In the genomic region with DNA sequence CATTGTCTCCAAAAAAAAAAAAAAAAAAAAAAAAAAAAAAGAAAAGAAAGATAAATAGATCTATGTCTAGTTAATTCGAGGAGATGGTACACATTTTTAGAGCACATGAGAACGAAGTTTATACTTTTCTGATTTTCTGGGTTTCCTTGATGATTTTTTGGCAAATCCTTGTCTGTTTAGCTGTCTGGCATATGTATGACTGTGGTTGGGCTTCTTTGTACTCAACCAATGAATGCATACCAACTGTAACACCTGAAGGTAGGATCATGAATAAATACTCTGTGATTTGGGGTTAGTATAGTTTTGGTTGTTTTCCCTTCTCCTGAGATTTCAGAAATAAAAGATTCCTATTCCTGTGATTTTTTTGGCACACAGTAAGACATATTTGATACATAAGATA, we compare ENCODE assay signal across 26 cellular contexts.
DNase-seq lines count a peak whose midpoint lies in the region; ATAC-seq and TF ChIP-seq lines count a peak whose summit lies in the region.
"Had no signal": no experiment of that assay in that cellular context is flagged by ENCODE, and none has a peak within 500 bp of the region (broad histone marks: within the 10 kb centered on the region; RNA-seq: fewer than 3 reads in every experiment).

No MANE protein-coding gene starts in this region.

- TF ChIP-seq CTCF in Panc1 (IDR thresholded peaks at IDR 0.05) (no peak), fibroblast of lung (conservative IDR thresholded peaks at IDR 0.05 in 1 of 2, IDR thresholded peaks at IDR 0.05 in 1 of 2; ENCODE audit: low read depth in 1 of 2, low read length in 2 of 2) (no peak), progenitor cell of endocrine pancreas (IDR thresholded peaks at IDR 0.05; ENCODE audit: unreplicated experiment) (no peak)

- POLR2A ChIA-PET in Panc1 (lab: Charles Lee) = no interaction called here

- H3K27ac ChIP-seq in Panc1 (ENCODE audit: low read length) (peak overlapping the region; percentile 99), fibroblast of lung (ENCODE audit: insufficient read depth, low read length) (no peak overlapping the region)
- H3K27ac ChIP-seq: 22Rv1, prostate gland, upper lobe of right lung had no signal

- H3K9ac ChIP-seq in fibroblast of lung (ENCODE audit: insufficient read depth, low read length) = no peak overlapping the region

- H3K4me3 ChIP-seq in Panc1 (ENCODE audit: low read depth in 2 of 2, low read length in 2 of 2) (no peak overlapping the region), fibroblast of lung (replicated peaks in 1 of 4; ENCODE audit: control extremely low read depth in 1 of 4, insufficient read depth in 1 of 4, low read depth in 3 of 4, low read length in 4 of 4) (no peak overlapping the region)
- H3K4me3 ChIP-seq: MG63, prostate gland, upper lobe of right lung had no signal

- intact Hi-C loops in Panc1 (cut with micrococcal nuclease; ENCODE audit: unreplicated experiment) = no loop called here

- H3K36me3 ChIP-seq in Panc1 (ENCODE audit: control insufficient read depth, insufficient read depth, low read length) (no peaks in the 10 kb centered on the region), fibroblast of lung (ENCODE audit: control insufficient read depth, insufficient read depth, low read length) (no peaks in the 10 kb centered on the region)
- H3K36me3 ChIP-seq: MG63, prostate gland, upper lobe of right lung had no signal

- ATAC-seq in Panc1 (no peak), GM21576 (IDR thresholded peaks at IDR 0.05; ENCODE audit: unreplicated experiment) (no peak)
- ATAC-seq: naive thymus-derived CD8-positive, alpha-beta T cell; upper lobe of right lung had no signal

- in situ Hi-C loops in Panc1 (cut with HindIII; ENCODE audit: low pct_unique_long_range_greater_than_20kb, low sequenced_read_pairs) = no loop called here

- peaks cover 56% of the 10 kb centered on the region for H3K79me2 ChIP-seq in fibroblast of lung (ENCODE audit: control insufficient read depth, insufficient read depth, low read length)

- H3K9me3 ChIP-seq in Panc1 (ENCODE audit: control insufficient read depth, insufficient read depth, low read depth, low read length) (no peaks in the 10 kb centered on the region; the same call in 1 of the 2 replicates), fibroblast of lung (ENCODE audit: control insufficient read depth, insufficient read depth, low read depth, low read length) (no peaks in the 10 kb centered on the region)
- H3K9me3 ChIP-seq: MG63, prostate gland, upper lobe of right lung had no signal

- peaks cover 6% of the 10 kb centered on the region for H3K36me3 Mint-ChIP-seq in progenitor cell of endocrine pancreas (ENCODE audit: insufficient read depth)

- DNase-seq in DMS53 (lab: John Stamatoyannopoulos, UW) (peak; percentile 7), DMS53 treated with DMSO at 0.1 percent for 48 hours (lab: John Stamatoyannopoulos, UW; ENCODE audit: unreplicated experiment) (no peak), Panc1 (ENCODE audit: low read depth, low spot score) (no peak), fibroblast of lung (ENCODE audit: low read depth in 2 of 2) (peak; percentile 65 to 75), progenitor cell of endocrine pancreas (ENCODE audit: low spot score, unreplicated experiment) (no peak), NCI-H2081 treated with DMSO at 0.1 percent for 48 hours (lab: John Stamatoyannopoulos, UW) (no peak)
- DNase-seq in activated CD4-positive, alpha-beta T cell treated with anti-CD3 and anti-CD28 coated beads, Interleukin-2, amount 50 U/mL, for 1 hour = no peak
- DNase-seq: activated CD4-positive, alpha-beta T cell treated with anti-CD3 and anti-CD28 coated beads, Interleukin-2, amount 10 ng/mL, durations not matched to agents 7 days and 5 days; activated naive CD4-positive, alpha-beta T cell; aorta; cerebellar nuclear complex; effector memory CD4-positive, alpha-beta T cell; H7; hypothalamus; kidney; MG63; naive thymus-derived CD8-positive, alpha-beta T cell; NCI-H1694 treated with DMSO at 0.1 percent for 48 hours; NCI-H526; SHP77 treated with DMSO at 0.1 percent for 48 hours; stimulated activated CD4-positive, alpha-beta T cell treated with anti-CD3 and anti-CD28 coated beads, Interleukin-4, amount 100 ng/mL, for 4 hours; T-helper 1 cell; upper lobe of right lung had no signal

- peaks cover 79% of the 10 kb centered on the region for H3K4me1 ChIP-seq in Panc1 (ENCODE audit: control insufficient read depth, insufficient read depth, low read length)
- peaks cover 7% of the 10 kb centered on the region for H3K4me1 ChIP-seq in fibroblast of lung (ENCODE audit: control insufficient read depth, extremely low read depth, insufficient read depth, low read length)

- H3K27me3 Mint-ChIP-seq in progenitor cell of endocrine pancreas = no peaks in the 10 kb centered on the region

- peak overlapping the region; percentile 67 for H3K27ac Mint-ChIP-seq in progenitor cell of endocrine pancreas
- H3K27ac Mint-ChIP-seq: activated CD4-positive, alpha-beta T cell treated with anti-CD3 and anti-CD28 coated beads, Interleukin-2, amount 10 ng/mL, durations not matched to agents 7 days and 5 days; naive thymus-derived CD8-positive, alpha-beta T cell had no signal

- H4K20me1 ChIP-seq in fibroblast of lung (ENCODE audit: control insufficient read depth, extremely low read depth, insufficient read depth, low read length) = peaks cover 4% of the 10 kb centered on the region

- CTCF ChIA-PET in Panc1 (lab: Charles Lee) = interaction anchor here (0.7 kb wide), 1 partner anchor 34 kb away, joined by 7 read pairs; no protein-coding TSS in a partner anchor

- H3K4me1 Mint-ChIP-seq in progenitor cell of endocrine pancreas (ENCODE audit: low read depth) = peaks cover 11% of the 10 kb centered on the region
- H3K4me1 Mint-ChIP-seq: activated CD4-positive, alpha-beta T cell treated with anti-CD3 and anti-CD28 coated beads, Interleukin-2, amount 10 ng/mL, durations not matched to agents 7 days and 5 days had no signal

- H2AFZ ChIP-seq in fibroblast of lung (ENCODE audit: low read length) = no peak overlapping the region

- H3K9me3 Mint-ChIP-seq in progenitor cell of endocrine pancreas (ENCODE audit: low read depth) = peaks cover 6% of the 10 kb centered on the region
- H3K9me3 Mint-ChIP-seq: activated CD4-positive, alpha-beta T cell treated with anti-CD3 and anti-CD28 coated beads, Interleukin-2, amount 10 ng/mL, durations not matched to agents 7 days and 5 days had no signal

- no peak overlapping the region for H3K4me3 Mint-ChIP-seq in progenitor cell of endocrine pancreas (ENCODE audit: low read depth)
- H3K4me3 Mint-ChIP-seq: activated CD4-positive, alpha-beta T cell treated with anti-CD3 and anti-CD28 coated beads, Interleukin-2, amount 10 ng/mL, durations not matched to agents 7 days and 5 days; naive thymus-derived CD8-positive, alpha-beta T cell had no signal

- no peak overlapping the region for H3K4me2 ChIP-seq in fibroblast of lung (ENCODE audit: extremely low read depth, insufficient read depth, low read length)

- no TSS peak for BruUV-seq in Panc1 (replicated peaks; lab: Mats Ljungman, UMichigan)

- H3K27me3 ChIP-seq in Panc1 (ENCODE audit: control insufficient read depth, insufficient read depth, low read length) (no peaks in the 10 kb centered on the region), fibroblast of lung (ENCODE audit: control insufficient read depth, insufficient read depth, low read length) (no peaks in the 10 kb centered on the region)
- H3K27me3 ChIP-seq: MG63, upper lobe of right lung had no signal

Comparison
In these comparisons a context has a peak if more than half of its experiments do, and no peak if none do; other contexts are left out.
1. DNase-seq: peak in DMS53 (single experiment) and fibroblast of lung (2 of 2); none in DMS53 treated with DMSO at 0.1 percent for 48 hours (single experiment), Panc1 (single experiment), progenitor cell of endocrine pancreas (single experiment), activated CD4-positive, alpha-beta T cell treated with anti-CD3 and anti-CD28 coated beads, Interleukin-2, amount 50 U/mL, for 1 hour (single experiment) and NCI-H2081 treated with DMSO at 0.1 percent for 48 hours (single experiment).